13 cellular contexts compared by ENCODE assay signal in genomic region chr6:37142047-37142614, GRCh38. TPM values are rescaled to one million over a fixed set of nuclear protein-coding genes. Genes with fewer than 3 reads are reported as not detected.
A peak's percentile ranks its signal among the peaks of the same experiment; 100 is the strongest.
DNase-seq lines count a peak whose midpoint lies in the region; ATAC-seq and TF ChIP-seq lines count a peak whose summit lies in the region.
"Had no signal": no experiment of that assay in that cellular context is flagged by ENCODE, and none has a peak within 500 bp of the region (broad histone marks: within the 10 kb centered on the region; RNA-seq: fewer than 3 reads in every experiment).

No MANE protein-coding gene starts in this region.

- peaks cover 31% of the 10 kb centered on the region for H3K4me1 Mint-ChIP-seq in activated naive CD8-positive, alpha-beta T cell treated with anti-CD3 and anti-CD28 coated beads for 36 hours
- H3K4me1 Mint-ChIP-seq in activated naive CD8-positive, alpha-beta T cell treated with anti-CD3 and anti-CD28 coated beads, Interleukin-2, amount 50 U/mL, for 24 hours = peaks cover 39% of the 10 kb centered on the region
- H3K4me1 Mint-ChIP-seq in WTC11 = peaks cover 70% of the 10 kb centered on the region

- H3K27me3 ChIP-seq in iPS-20b (ENCODE audit: insufficient read depth, low read length) (no peaks in the 10 kb centered on the region), uterus (no peaks in the 10 kb centered on the region)

- H3K27me3 Mint-ChIP-seq in activated naive CD8-positive, alpha-beta T cell treated with anti-CD3 and anti-CD28 coated beads for 36 hours = no peaks in the 10 kb centered on the region
- H3K27me3 Mint-ChIP-seq in activated naive CD8-positive, alpha-beta T cell treated with anti-CD3 and anti-CD28 coated beads, Interleukin-2, amount 50 U/mL, for 24 hours = no peaks in the 10 kb centered on the region
- no peaks in the 10 kb centered on the region for H3K27me3 Mint-ChIP-seq in WTC11 (ENCODE audit: low read depth)
- H3K27me3 Mint-ChIP-seq: activated CD8-positive, alpha-beta T cell treated with anti-CD3 and anti-CD28 coated beads for 36 hours; naive thymus-derived CD4-positive, alpha-beta T cell had no signal

- DNase-seq in activated naive CD8-positive, alpha-beta T cell treated with anti-CD3 and anti-CD28 coated beads for 36 hours = no peak
- no peak for DNase-seq in activated naive CD8-positive, alpha-beta T cell treated with anti-CD3 and anti-CD28 coated beads, Interleukin-2, amount 50 U/mL, for 24 hours
- DNase-seq in WTC11 (ENCODE audit: low spot score) = no peak
- DNase-seq in uterus = no peak
- DNase-seq in HK-2 (ENCODE audit: unreplicated experiment) = no peak
- DNase-seq in posterior vena cava (ENCODE audit: low spot score) = no peak
- DNase-seq: activated CD8-positive, alpha-beta T cell treated with anti-CD3 and anti-CD28 coated beads for 36 hours; AML-193; cerebellar nuclear complex; naive thymus-derived CD4-positive, alpha-beta T cell; NCI-H1092 had no signal

- no peak overlapping the region for H3K4me3 Mint-ChIP-seq in activated naive CD8-positive, alpha-beta T cell treated with anti-CD3 and anti-CD28 coated beads for 36 hours
- no peak overlapping the region for H3K4me3 Mint-ChIP-seq in activated naive CD8-positive, alpha-beta T cell treated with anti-CD3 and anti-CD28 coated beads, Interleukin-2, amount 50 U/mL, for 24 hours
- H3K4me3 Mint-ChIP-seq in WTC11 = peak overlapping the region; percentile 59
- H3K4me3 Mint-ChIP-seq: activated CD8-positive, alpha-beta T cell treated with anti-CD3 and anti-CD28 coated beads for 36 hours; naive thymus-derived CD4-positive, alpha-beta T cell had no signal

- H3K36me3 ChIP-seq in iPS-20b (ENCODE audit: insufficient read depth, low read depth, low read length) (no peaks in the 10 kb centered on the region), uterus (no peaks in the 10 kb centered on the region)

- intact Hi-C loops in uterus (cut with DNase I; ENCODE audit: low total_unique reads) = no loop called here
- intact Hi-C loops in posterior vena cava (cut with DNase I) = no loop called here

- peak overlapping the region; percentile 46 for H3K4me3 ChIP-seq in iPS-20b (ENCODE audit: low read length)
- H3K4me3 ChIP-seq in uterus = no peak overlapping the region

- CTCF ChIA-PET in WTC11 (lab: Charles Lee) = interaction anchor here (0.7 to 2.6 kb wide), 8 partner anchors 16 to 560 kb away, joined by 3 to 13 read pairs (median 6); partner anchors contain the start of gene PIM1

- peak overlapping the region; percentile 67; the same call in 1 of the 2 replicates for H3K9ac ChIP-seq in iPS-20b (ENCODE audit: low read depth, low read length)

- H3K36me3 Mint-ChIP-seq in activated naive CD8-positive, alpha-beta T cell treated with anti-CD3 and anti-CD28 coated beads for 36 hours = no peaks in the 10 kb centered on the region
- no peaks in the 10 kb centered on the region for H3K36me3 Mint-ChIP-seq in activated naive CD8-positive, alpha-beta T cell treated with anti-CD3 and anti-CD28 coated beads, Interleukin-2, amount 50 U/mL, for 24 hours (ENCODE audit: low read depth)
- H3K36me3 Mint-ChIP-seq in WTC11 = no peaks in the 10 kb centered on the region; the same call in 1 of the 2 replicates
- H3K36me3 Mint-ChIP-seq: naive thymus-derived CD4-positive, alpha-beta T cell had no signal

- peak overlapping the region; percentile 15 for H3K27ac Mint-ChIP-seq in activated naive CD8-positive, alpha-beta T cell treated with anti-CD3 and anti-CD28 coated beads for 36 hours
- no peak overlapping the region for H3K27ac Mint-ChIP-seq in activated naive CD8-positive, alpha-beta T cell treated with anti-CD3 and anti-CD28 coated beads, Interleukin-2, amount 50 U/mL, for 24 hours
- H3K27ac Mint-ChIP-seq in WTC11 = peak overlapping the region; percentile 100
- H3K27ac Mint-ChIP-seq: activated CD8-positive, alpha-beta T cell treated with anti-CD3 and anti-CD28 coated beads for 36 hours had no signal

- H3K9me3 Mint-ChIP-seq in activated naive CD8-positive, alpha-beta T cell treated with anti-CD3 and anti-CD28 coated beads for 36 hours = no peaks in the 10 kb centered on the region
- no peaks in the 10 kb centered on the region for H3K9me3 Mint-ChIP-seq in activated naive CD8-positive, alpha-beta T cell treated with anti-CD3 and anti-CD28 coated beads, Interleukin-2, amount 50 U/mL, for 24 hours
- peaks cover 5% of the 10 kb centered on the region for H3K9me3 Mint-ChIP-seq in WTC11
- H3K9me3 Mint-ChIP-seq: activated CD8-positive, alpha-beta T cell treated with anti-CD3 and anti-CD28 coated beads for 36 hours; naive thymus-derived CD4-positive, alpha-beta T cell had no signal

- no peak for ATAC-seq in activated naive CD8-positive, alpha-beta T cell treated with anti-CD3 and anti-CD28 coated beads, Interleukin-2, amount 50 U/mL, for 24 hours
- ATAC-seq in WTC11 (no peak), HG03469 (IDR thresholded peaks at IDR 0.05; ENCODE audit: unreplicated experiment) (no peak)
- ATAC-seq: activated CD8-positive, alpha-beta T cell treated with anti-CD3 and anti-CD28 coated beads for 36 hours; naive thymus-derived CD4-positive, alpha-beta T cell had no signal

- H3K9me3 ChIP-seq in iPS-20b (ENCODE audit: insufficient read depth, low read depth, low read length) (no peaks in the 10 kb centered on the region), uterus (no peaks in the 10 kb centered on the region)

- TF ChIP-seq POLR2A in uterus (IDR thresholded peaks at IDR 0.05) = no peak

- TF ChIP-seq CTCF in WTC11 (IDR thresholded peaks at IDR 0.05) (no peak), uterus (IDR thresholded peaks at IDR 0.05) (no peak)

- H3K27ac ChIP-seq in iPS-20b (ENCODE audit: low read length) (peak overlapping the region; percentile 26), uterus (peak overlapping the region; percentile 73 to 95)

- POLR2A ChIA-PET in WTC11 (lab: Charles Lee) = interaction anchor here (0.7 to 10.4 kb wide), 13 partner anchors 11 to 124 kb away, joined by 3 to 183 read pairs (median 5); partner anchors contain the start of gene PIM1

- H3K4me1 ChIP-seq in iPS-20b (ENCODE audit: insufficient read depth, low read length) (peaks cover 42% of the 10 kb centered on the region), uterus (peaks cover 0 to 11% of the 10 kb centered on the region in 2 donors)

TF ChIP-seq in WTC11, 78 proteins besides CTCF, POLR2A, EP300 and RAD21 (continues in another document):
- TF ChIP-seq HMGXB4 (CRISPR knock-in tag; IDR thresholded peaks at IDR 0.05) (no peak), ZNF512 (CRISPR knock-in tag; IDR thresholded peaks at IDR 0.05; ENCODE audit: borderline replicate concordance) (no peak), ZNF138 (CRISPR knock-in tag; conservative IDR thresholded peaks at IDR 0.05) (no peak), CBFB (CRISPR knock-in tag; IDR thresholded peaks at IDR 0.05; ENCODE audit: low read depth) (no peak), ATF2 (CRISPR knock-in tag; IDR thresholded peaks at IDR 0.05; ENCODE audit: borderline replicate concordance, low read depth) (no peak), GRHL2 (CRISPR knock-in tag; IDR thresholded peaks at IDR 0.05; ENCODE audit: insufficient replicate concordance, severe bottlenecking) (no peak), NFATC4 (CRISPR knock-in tag; IDR thresholded peaks at IDR 0.05) (no peak)

RNA-seq across cellular contexts. Expression of gene PIM1, which starts 27.8 kb away (rescaled TPM):
- total RNA-seq in activated naive CD8-positive, alpha-beta T cell treated with anti-CD3 and anti-CD28 coated beads for 36 hours = 100 to 1,000 TPM; 166 to 168 TPM
- total RNA-seq in WTC11 (2021) (64.7 to 81.2 TPM (median 78.1 TPM) in 3 replicates), uterus (10 to 100 TPM in 3 of 4 donors, 1 to 10 TPM in 1; 2.0 to 44.5 (median 28.8) TPM), posterior vena cava (10 to 100 TPM; 32.3 to 34.3 TPM)
